14 cellular contexts compared by ENCODE assay signal in the genomic region with DNA sequence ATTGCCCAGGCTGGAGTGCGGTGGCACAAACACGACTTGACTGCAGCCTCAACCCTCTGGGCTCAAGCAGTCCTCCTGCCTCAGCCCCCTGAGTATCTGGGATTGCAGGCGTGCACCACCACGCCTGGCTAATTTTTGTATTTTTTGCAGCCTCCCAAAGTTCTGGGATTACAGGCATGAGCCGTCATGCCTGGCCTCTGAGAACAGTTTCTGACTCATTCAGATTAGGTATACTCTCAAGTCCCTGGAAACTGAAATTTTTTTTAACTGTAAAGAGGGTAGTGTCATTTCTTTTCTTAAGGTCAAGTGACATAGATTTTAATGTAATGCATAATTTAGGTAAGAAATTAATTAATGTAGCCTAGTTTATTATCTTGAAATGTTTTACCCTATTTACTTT.
DNase-seq lines count a peak whose midpoint lies in the region; ATAC-seq and TF ChIP-seq lines count a peak whose summit lies in the region.
"Had no signal": no experiment of that assay in that cellular context is flagged by ENCODE, and none has a peak within 500 bp of the region (broad histone marks: within the 10 kb centered on the region; RNA-seq: fewer than 3 reads in every experiment).

No MANE protein-coding gene starts in this region.

- H3K36me3 Mint-ChIP-seq in chondrocyte (ENCODE audit: low read depth) = peaks cover 9% of the 10 kb centered on the region
- H3K36me3 Mint-ChIP-seq in activated T-helper 1 cell treated with anti-CD3 and anti-CD28 coated beads, Interleukin-12 subunit alpha, Interleukin-12 subunit beta, Interleukin-2, Interleukin-4 antibody, amounts not matched to agents 30 ng/mL and 10 ng/mL and 1 ng/mL, durations not matched to agents 14 hours and 24 hours and 36 hours (ENCODE audit: low read depth) = peaks cover 24% of the 10 kb centered on the region

- peak overlapping the region; percentile 51 for H3K27ac Mint-ChIP-seq in chondrocyte (ENCODE audit: unreplicated experiment)
- no peak overlapping the region for H3K27ac Mint-ChIP-seq in activated T-helper 1 cell treated with anti-CD3 and anti-CD28 coated beads, Interleukin-12 subunit alpha, Interleukin-12 subunit beta, Interleukin-2, Interleukin-4 antibody, amounts not matched to agents 30 ng/mL and 10 ng/mL and 1 ng/mL, durations not matched to agents 14 hours and 24 hours and 36 hours

- H3K4me3 ChIP-seq in kidney epithelial cell (ENCODE audit: low read depth, low read length) = no peak overlapping the region
- H3K4me3 ChIP-seq: HAP-1, K562, ovary had no signal

- intact Hi-C loops in activated T-helper 1 cell treated with anti-CD3 and anti-CD28 coated beads, Interleukin-12 subunit alpha, Interleukin-12 subunit beta, Interleukin-2, Interleukin-4 antibody, amounts not matched to agents 30 ng/mL and 10 ng/mL and 1 ng/mL, durations not matched to agents 14 hours and 24 hours and 36 hours (cut with micrococcal nuclease) = loop anchor here (5.0 kb wide), 1 partner anchor 478 kb away; no protein-coding TSS in a partner anchor
- intact Hi-C loops in posterior vena cava (cut with DNase I) = loop anchor here (5.0 kb wide), 2 partner anchors 188 to 193 kb away; no protein-coding TSS in a partner anchor

- H3K4me3 Mint-ChIP-seq in chondrocyte (ENCODE audit: unreplicated experiment) = no peak overlapping the region
- H3K4me3 Mint-ChIP-seq in activated T-helper 1 cell treated with anti-CD3 and anti-CD28 coated beads, Interleukin-12 subunit alpha, Interleukin-12 subunit beta, Interleukin-2, Interleukin-4 antibody, amounts not matched to agents 30 ng/mL and 10 ng/mL and 1 ng/mL, durations not matched to agents 14 hours and 24 hours and 36 hours = no peak overlapping the region
- H3K4me3 Mint-ChIP-seq: immature natural killer cell had no signal

- DNase-seq in Caki2 (ENCODE audit: low read depth) = peak; percentile 22
- peak; percentile 56 for DNase-seq in NCI-H226
- DNase-seq in chondrocyte (ENCODE audit: low spot score) = peak; percentile 37
- peak; percentile 10 for DNase-seq in kidney epithelial cell (ENCODE audit: low read depth)
- no peak for DNase-seq in activated T-helper 1 cell treated with anti-CD3 and anti-CD28 coated beads, Interleukin-12 subunit alpha, Interleukin-12 subunit beta, Interleukin-2, Interleukin-4 antibody, amounts not matched to agents 30 ng/mL and 10 ng/mL and 1 ng/mL, durations not matched to agents 14 hours and 24 hours and 36 hours (ENCODE audit: low spot score)
- DNase-seq in mesenteric fat pad (ENCODE audit: low spot score) = no peak
- no peak for DNase-seq in posterior vena cava (ENCODE audit: low spot score)
- DNase-seq: immature natural killer cell, NCI-H1436, NCI-H446 treated with DMSO at 0.1 percent for 48 hours, ovary had no signal

- no peaks in the 10 kb centered on the region for H3K36me3 ChIP-seq in kidney epithelial cell (ENCODE audit: control insufficient read depth, insufficient read depth, low read length)
- H3K36me3 ChIP-seq: ovary had no signal

- TF ChIP-seq CTCF in chondrocyte (IDR thresholded peaks at IDR 0.05) (no peak), kidney epithelial cell (IDR thresholded peaks at IDR 0.05; ENCODE audit: insufficient read depth, low read length, poor library complexity, severe bottlenecking) (no peak)

- H3K4me1 Mint-ChIP-seq in chondrocyte (ENCODE audit: low read depth) = peaks cover 10% of the 10 kb centered on the region
- peaks cover 6% of the 10 kb centered on the region for H3K4me1 Mint-ChIP-seq in activated T-helper 1 cell treated with anti-CD3 and anti-CD28 coated beads, Interleukin-12 subunit alpha, Interleukin-12 subunit beta, Interleukin-2, Interleukin-4 antibody, amounts not matched to agents 30 ng/mL and 10 ng/mL and 1 ng/mL, durations not matched to agents 14 hours and 24 hours and 36 hours (ENCODE audit: low read depth)

- H3K27me3 Mint-ChIP-seq in chondrocyte (ENCODE audit: low read depth) = no peaks in the 10 kb centered on the region
- H3K27me3 Mint-ChIP-seq in activated T-helper 1 cell treated with anti-CD3 and anti-CD28 coated beads, Interleukin-12 subunit alpha, Interleukin-12 subunit beta, Interleukin-2, Interleukin-4 antibody, amounts not matched to agents 30 ng/mL and 10 ng/mL and 1 ng/mL, durations not matched to agents 14 hours and 24 hours and 36 hours (ENCODE audit: insufficient read depth) = no peaks in the 10 kb centered on the region

- no peaks in the 10 kb centered on the region for H3K9me3 Mint-ChIP-seq in chondrocyte (ENCODE audit: low read depth)
- H3K9me3 Mint-ChIP-seq in activated T-helper 1 cell treated with anti-CD3 and anti-CD28 coated beads, Interleukin-12 subunit alpha, Interleukin-12 subunit beta, Interleukin-2, Interleukin-4 antibody, amounts not matched to agents 30 ng/mL and 10 ng/mL and 1 ng/mL, durations not matched to agents 14 hours and 24 hours and 36 hours = no peaks in the 10 kb centered on the region
- H3K9me3 Mint-ChIP-seq: immature natural killer cell had no signal

- in situ Hi-C loops in Caki2 (cut with HindIII; ENCODE audit: low pct_unique_long_range_greater_than_20kb, low sequenced_read_pairs) = no loop called here

- no peak for ATAC-seq in HG02759 (IDR thresholded peaks at IDR 0.05; ENCODE audit: unreplicated experiment)

- no peaks in the 10 kb centered on the region for H3K27me3 ChIP-seq in kidney epithelial cell (ENCODE audit: control insufficient read depth, insufficient read depth, low read length)
- H3K27me3 ChIP-seq: ovary had no signal

Comparison
In these comparisons a context has a peak if more than half of its experiments do, and no peak if none do; other contexts are left out.
1. DNase-seq: peak in Caki2 (single experiment), NCI-H226 (single experiment), chondrocyte (single experiment) and kidney epithelial cell (single experiment); none in activated T-helper 1 cell treated with anti-CD3 and anti-CD28 coated beads, Interleukin-12 subunit alpha, Interleukin-12 subunit beta, Interleukin-2, Interleukin-4 antibody, amounts not matched to agents 30 ng/mL and 10 ng/mL and 1 ng/mL, durations not matched to agents 14 hours and 24 hours and 36 hours (single experiment), mesenteric fat pad (single experiment) and posterior vena cava (single experiment).